In genomic region chr5:72063219-72063819, GRCh38 we compare ENCODE assay signal across 10 cellular contexts. TPM values are rescaled to one million over a fixed set of nuclear protein-coding genes. Genes with fewer than 3 reads are reported as not detected.
DNase-seq lines count a peak whose midpoint lies in the region; ATAC-seq and TF ChIP-seq lines count a peak whose summit lies in the region.
"Had no signal": no experiment of that assay in that cellular context is flagged by ENCODE, and none has a peak within 500 bp of the region (broad histone marks: within the 10 kb centered on the region; RNA-seq: fewer than 3 reads in every experiment).

No MANE protein-coding gene starts in this region.

- no peak overlapping the region for H3K56ac ChIP-seq in mesendoderm (ENCODE audit: low read length)

- no peak overlapping the region for H3K23ac ChIP-seq in mesendoderm (ENCODE audit: low read length)

- no peaks in the 10 kb centered on the region for H3K79me1 ChIP-seq in mesendoderm (ENCODE audit: low read length)

- H3K4me3 ChIP-seq in SK-N-SH (ENCODE audit: low read depth in 2 of 2, low read length in 1 of 2) (no peak overlapping the region), mesendoderm (ENCODE audit: low read length) (no peak overlapping the region), tibial artery (no peak overlapping the region), spleen (no peak overlapping the region)

- no peak for TF ChIP-seq POLR2A in spleen (IDR thresholded peaks at IDR 0.05)

- H3K4me2 ChIP-seq in SK-N-SH: no peak overlapping the region
- H3K4me2 ChIP-seq in mesendoderm (ENCODE audit: low read length): no peak overlapping the region

- H2AK5ac ChIP-seq in mesendoderm (ENCODE audit: low read length): no peak overlapping the region

- H3K36me3 ChIP-seq in SK-N-SH (replicated peaks in 1 of 2; ENCODE audit: control insufficient read depth in 1 of 2, insufficient read depth in 2 of 2, low read length in 1 of 2) (no peaks in the 10 kb centered on the region), mesendoderm (ENCODE audit: control insufficient read depth, insufficient read depth, low read length) (no peaks in the 10 kb centered on the region), tibial artery (no peaks in the 10 kb centered on the region), spleen (no peaks in the 10 kb centered on the region)

- no peak overlapping the region for H3K4ac ChIP-seq in mesendoderm (ENCODE audit: low read depth, low read length)

- no peak for ATAC-seq in SK-N-SH treated with all-trans-retinoic acid at 6 μM for 48 hours
- ATAC-seq in GM21367 (IDR thresholded peaks at IDR 0.05; ENCODE audit: unreplicated experiment): no peak

- H2BK15ac ChIP-seq in mesendoderm (replicated peaks; ENCODE audit: low read depth): no peak overlapping the region

- no peak for TF ChIP-seq EP300 in SK-N-SH (IDR thresholded peaks at IDR 0.05; ENCODE audit: borderline replicate concordance in 1 of 2, low read depth in 1 of 2, low read length in 1 of 2)

- H3K4me1 ChIP-seq in SK-N-SH (ENCODE audit: control insufficient read depth in 1 of 2, insufficient read depth in 2 of 2, low read depth in 1 of 2, low read length in 1 of 2) (peaks cover 25 to 38% of the 10 kb centered on the region in 2 experiments), mesendoderm (ENCODE audit: control insufficient read depth, low read depth, low read length) (peaks cover 11% of the 10 kb centered on the region), tibial artery (no peaks in the 10 kb centered on the region), spleen (no peaks in the 10 kb centered on the region)

- no peak overlapping the region for H3K18ac ChIP-seq in mesendoderm (ENCODE audit: low read length)

- no peaks in the 10 kb centered on the region for H3K9me3 ChIP-seq in SK-N-SH
- no peaks in the 10 kb centered on the region for H3K9me3 ChIP-seq in tibial artery
- no peaks in the 10 kb centered on the region for H3K9me3 ChIP-seq in spleen

- H3F3A ChIP-seq in SK-N-SH (replicated peaks; ENCODE audit: insufficient read depth): peaks cover 33% of the 10 kb centered on the region

- CTCF ChIA-PET in SK-N-SH (lab: Yijun Ruan, JAX): no interaction called here

- H3K27me3 ChIP-seq in SK-N-SH (ENCODE audit: insufficient read depth): no peaks in the 10 kb centered on the region
- no peaks in the 10 kb centered on the region for H3K27me3 ChIP-seq in mesendoderm (ENCODE audit: insufficient read depth, low read length, poor library complexity)
- H3K27me3 ChIP-seq in tibial artery: no peaks in the 10 kb centered on the region
- peaks cover 0 to 20% (median 4%) of the 10 kb centered on the region in 7 donors for H3K27me3 ChIP-seq in spleen (replicated peaks in 1 of 7)

- intact Hi-C loops in tibial artery (cut with DNase I; ENCODE audit: low total_unique reads) (no loop called here), spleen (cut with DNase I; ENCODE audit: low total_unique reads) (no loop called here)

- H2BK5ac ChIP-seq in mesendoderm (ENCODE audit: low read length): no peak overlapping the region

- DNase-seq in SK-N-SH (no peak), LHCN-M2 (ENCODE audit: low read depth) (peak; percentile 33), astrocyte of the hippocampus (ENCODE audit: low read depth, low spot score) (peak; percentile 63), mesendoderm (peak; percentile 67), tibial artery (no peak), spleen (no peak)
- DNase-seq: activated CD4-positive, CD25-positive, alpha-beta regulatory T cell; NCI-H69 had no signal

- TF ChIP-seq CTCF in SK-N-SH (IDR thresholded peaks at IDR 0.05) (no peak), tibial artery (IDR thresholded peaks at IDR 0.05) (no peak), spleen (IDR thresholded peaks at IDR 0.05 in 8 of 11, conservative IDR thresholded peaks at IDR 0.05 in 3 of 11) (no peak)

- no peak overlapping the region for H2AFZ ChIP-seq in SK-N-SH (ENCODE audit: low read depth)

- H3K9ac ChIP-seq in SK-N-SH: no peak overlapping the region
- no peak overlapping the region for H3K9ac ChIP-seq in mesendoderm (ENCODE audit: low read length)

- no peak overlapping the region for H3K27ac ChIP-seq in SK-N-SH (ENCODE audit: low read depth in 2 of 2, low read length in 1 of 2)
- no peak overlapping the region for H3K27ac ChIP-seq in mesendoderm (ENCODE audit: low read depth, low read length)
- H3K27ac ChIP-seq in tibial artery: no peak overlapping the region
- H3K27ac ChIP-seq in spleen: no peak overlapping the region

- H3K79me2 ChIP-seq in SK-N-SH (ENCODE audit: insufficient read depth) (no peaks in the 10 kb centered on the region), mesendoderm (ENCODE audit: control insufficient read depth, insufficient read depth, low read length) (no peaks in the 10 kb centered on the region)

- no peak overlapping the region for H2BK120ac ChIP-seq in mesendoderm (ENCODE audit: low read depth, low read length)

- TF ChIP-seq RAD21 in SK-N-SH (IDR thresholded peaks at IDR 0.05; ENCODE audit: low read length): no peak

- WGBS in SK-N-SH (ENCODE audit: low lambda C conversion rate): 87% methylated on average over 7 of the region's 7 CpGs
- no CpG with 5 or more reads among the region's 7 CpGs for WGBS in mesendoderm (ENCODE audit: extremely low coverage, insufficient coverage, low lambda C conversion rate)
- WGBS in spleen, 5 donors: 36 to 42% (median 38%) methylated on average over 7 of the region's 7 CpGs

- H3K9me2 ChIP-seq in SK-N-SH: no peaks in the 10 kb centered on the region

- H4K5ac ChIP-seq in mesendoderm (ENCODE audit: low read length): no peak overlapping the region

- no peaks in the 10 kb centered on the region for H4K20me1 ChIP-seq in SK-N-SH (ENCODE audit: insufficient read depth)

- POLR2A ChIA-PET in SK-N-SH (lab: Yijun Ruan, JAX): no interaction called here

- no peak overlapping the region for H4K8ac ChIP-seq in mesendoderm (ENCODE audit: low read depth, low read length)

TF ChIP-seq in SK-N-SH, 30 proteins besides CTCF, POLR2A, EP300 and RAD21:
- TF ChIP-seq REST (IDR thresholded peaks at IDR 0.05; ENCODE audit: low read depth, low read length) (peak; percentile 98), NFIC (IDR thresholded peaks at IDR 0.05; ENCODE audit: borderline replicate concordance) (no peak)

TF ChIP-seq in SK-N-SH treated with all-trans-retinoic acid at 6 μM for 48 hours, 23 proteins besides CTCF, POLR2A, EP300 and RAD21:
- no peak for TF ChIP-seq ZC3H10 (CRISPR knock-in tag; IDR thresholded peaks at IDR 0.05)
TF ChIP-seq in SK-N-SH treated with all-trans-retinoic acid at 6 μM for 48 hours: peak in this region for 0.

RNA-seq across cellular contexts. Expression of gene MAP1B, which starts 44.0 kb away (rescaled TPM):
- polyA plus RNA-seq in SK-N-SH (2012; rRNA removed) (47.5 and 48.5 TPM in 2 replicates), spleen (under 1 TPM; 0.68 to 0.76 (median 0.70) TPM)
- 59.8 and 60.6 TPM in 2 replicates for polyA plus RNA-seq in SK-N-SH (2012; cell fraction: cytosol; rRNA removed)
- 69.5 and 70.5 TPM in 2 replicates for polyA plus RNA-seq in SK-N-SH (2012; cell fraction: nucleus; rRNA removed)
- total RNA-seq in LHCN-M2 (2014; rRNA removed) (66.9 and 197 TPM in 2 replicates), spleen (10 to 100 TPM in 5 of 7 donors, 1 to 10 TPM in 2; 5.7 to 17.3 (median 12.5) TPM)
- polyA plus RNA-seq in LHCN-M2 (2012): 57.6 TPM
- polyA plus RNA-seq in mesendoderm (2013, experiment 1 of 2): 38.5 TPM
- polyA plus RNA-seq in mesendoderm (2013, experiment 2 of 2): 38.3 TPM

Comparison
In these comparisons a context has a peak if more than half of its experiments do, and no peak if none do; other contexts are left out.
1. DNase-seq: peak in LHCN-M2 (single experiment), astrocyte of the hippocampus (single experiment) and mesendoderm (single experiment); none in SK-N-SH (single experiment), tibial artery (0 of 2) and spleen (single experiment).